8 cellular contexts compared by ENCODE assay signal in the genomic region with DNA sequence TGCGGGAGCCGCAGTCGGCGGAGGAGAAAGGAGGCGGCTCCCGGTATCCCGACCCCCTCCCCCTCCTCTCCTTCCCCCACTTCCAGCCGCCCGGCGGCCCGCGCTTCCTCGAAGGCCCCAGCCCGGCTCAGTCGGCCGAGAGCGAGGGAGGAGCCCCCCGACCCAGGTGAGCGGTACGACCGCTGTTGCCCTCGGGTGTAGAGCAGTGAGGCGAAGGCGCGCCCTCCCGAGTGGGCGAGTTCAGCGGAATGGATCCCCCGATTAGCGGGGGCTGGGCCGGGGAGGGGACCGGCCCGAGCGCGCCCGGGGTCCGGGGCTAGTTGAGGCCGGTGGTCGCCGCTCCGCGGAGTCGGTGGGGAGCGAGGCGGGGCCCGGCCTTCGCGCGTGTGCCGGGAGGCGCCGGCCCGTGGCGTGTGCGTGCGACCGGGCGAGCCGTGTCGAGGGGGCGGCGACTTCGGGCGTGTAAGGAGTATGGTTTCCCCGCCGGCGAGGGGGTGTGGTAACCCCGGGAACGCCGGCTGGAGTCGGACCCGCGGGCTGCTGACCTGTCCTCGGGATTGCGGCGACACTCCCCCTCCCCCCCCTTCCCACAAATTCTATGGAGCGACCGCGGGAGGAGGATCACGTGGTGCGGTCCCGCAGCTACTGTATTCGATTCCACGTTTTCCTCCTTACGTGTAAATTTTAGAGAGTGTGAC. TPM values are rescaled to one million over a fixed set of nuclear protein-coding genes. Genes with fewer than 3 reads are reported as not detected.
DNase-seq lines count a peak whose midpoint lies in the region; ATAC-seq and TF ChIP-seq lines count a peak whose summit lies in the region.

No MANE protein-coding gene starts in this region.

- peaks cover 9% of the 10 kb centered on the region for H3K36me3 ChIP-seq in DND-41 (ENCODE audit: insufficient read depth, low read length)
- no peaks in the 10 kb centered on the region for H3K36me3 ChIP-seq in muscle layer of colon (ENCODE audit: insufficient read depth, low read length)

- H3K27me3 Mint-ChIP-seq in stimulated activated naive CD8-positive, alpha-beta T cell treated with anti-CD3 and anti-CD28 coated beads, Interleukin-15, Interleukin-2, amounts not matched to agents 100 ng/mL and 50 ng/mL, for 24 hours: peaks cover 7% of the 10 kb centered on the region

- peaks cover 31% of the 10 kb centered on the region for H3K4me1 ChIP-seq in DND-41 (ENCODE audit: insufficient read depth, low read length)
- peaks cover 49% of the 10 kb centered on the region for H3K4me1 ChIP-seq in muscle layer of colon (ENCODE audit: insufficient read depth, low read length)

- TF ChIP-seq CTCF in DND-41 (IDR thresholded peaks at IDR 0.05; ENCODE audit: borderline replicate concordance, extremely low read depth, low read length, poor library complexity, severe bottlenecking): no peak

- H3K9me3 Mint-ChIP-seq in stimulated activated naive CD8-positive, alpha-beta T cell treated with anti-CD3 and anti-CD28 coated beads, Interleukin-15, Interleukin-2, amounts not matched to agents 100 ng/mL and 50 ng/mL, for 24 hours: no peaks in the 10 kb centered on the region

- H3K4me3 ChIP-seq in DND-41 (ENCODE audit: low read depth in 1 of 2, low read length in 2 of 2) (peak overlapping the region; percentile 90 to 96), muscle layer of colon (ENCODE audit: low read depth in 1 of 2, low read length in 2 of 2) (peak overlapping the region; percentile 57 to 62)

- H3K27me3 ChIP-seq in DND-41 (ENCODE audit: insufficient read depth, low read length, poor library complexity) (peaks cover 3% of the 10 kb centered on the region), muscle layer of colon (ENCODE audit: control insufficient read depth in 1 of 2, insufficient read depth in 2 of 2, low read length in 2 of 2) (no peaks in the 10 kb centered on the region)

- no peaks in the 10 kb centered on the region for H3K36me3 Mint-ChIP-seq in stimulated activated naive CD8-positive, alpha-beta T cell treated with anti-CD3 and anti-CD28 coated beads, Interleukin-15, Interleukin-2, amounts not matched to agents 100 ng/mL and 50 ng/mL, for 24 hours (ENCODE audit: low read depth)

- H2AFZ ChIP-seq in DND-41 (ENCODE audit: low read depth, low read length): peak overlapping the region; percentile 97

- H3K9me3 ChIP-seq in DND-41 (ENCODE audit: insufficient read depth, low read length, severe bottlenecking): no peaks in the 10 kb centered on the region
- H3K9me3 ChIP-seq in muscle layer of colon (ENCODE audit: low read length): no peaks in the 10 kb centered on the region

- peak overlapping the region; percentile 88 for H3K4me2 ChIP-seq in DND-41 (ENCODE audit: insufficient read depth, low read length)

- H3K4me1 Mint-ChIP-seq in stimulated activated naive CD8-positive, alpha-beta T cell treated with anti-CD3 and anti-CD28 coated beads, Interleukin-15, Interleukin-2, amounts not matched to agents 100 ng/mL and 50 ng/mL, for 24 hours (ENCODE audit: low read depth): peaks cover 22% of the 10 kb centered on the region

- peaks cover 54% of the 10 kb centered on the region for H3K79me2 ChIP-seq in DND-41 (ENCODE audit: insufficient read depth, low read length)

- no peak for DNase-seq in DND-41
- peak; percentile 29 for DNase-seq in H4 (ENCODE audit: low spot score)
- peak; percentile 35 for DNase-seq in NCI-H1092 treated with DMSO at 0.1 percent for 48 hours (lab: John Stamatoyannopoulos, UW)
- DNase-seq in activated CD8-positive, alpha-beta memory T cell treated with anti-CD3 and anti-CD28 coated beads, Interleukin-2, amount 50 U/mL, for 48 hours: peak; percentile 71
- DNase-seq in epithelial cell of prostate (ENCODE audit: low read depth, low spot score): no peak
- DNase-seq in NCI-H1436 treated with DMSO at 0.1 percent for 48 hours (lab: John Stamatoyannopoulos, UW): no peak

- peak overlapping the region; percentile 90 for H3K27ac Mint-ChIP-seq in stimulated activated naive CD8-positive, alpha-beta T cell treated with anti-CD3 and anti-CD28 coated beads, Interleukin-15, Interleukin-2, amounts not matched to agents 100 ng/mL and 50 ng/mL, for 24 hours

- H3K27ac ChIP-seq in DND-41 (ENCODE audit: low read length) (peak overlapping the region; percentile 83), epithelial cell of prostate (peak overlapping the region; percentile 75), muscle layer of colon (ENCODE audit: low read depth, low read length) (peak overlapping the region; percentile 84)

- H3K4me3 Mint-ChIP-seq in stimulated activated naive CD8-positive, alpha-beta T cell treated with anti-CD3 and anti-CD28 coated beads, Interleukin-15, Interleukin-2, amounts not matched to agents 100 ng/mL and 50 ng/mL, for 24 hours: peak overlapping the region; percentile 84

- peak overlapping the region; percentile 97 for H3K9ac ChIP-seq in DND-41 (ENCODE audit: low read depth, low read length)
- peak overlapping the region; percentile 53 for H3K9ac ChIP-seq in muscle layer of colon (ENCODE audit: low read length)

- peak; percentile 50 for ATAC-seq in DND-41 (ENCODE audit: insufficient read depth, low read depth)

- peaks cover 17% of the 10 kb centered on the region; the same call in 1 of the 2 replicates for H4K20me1 ChIP-seq in DND-41 (ENCODE audit: insufficient read depth, low read length)

RNA-seq across cellular contexts. Expression of gene RIMKLB, which starts 0.5 kb away (rescaled TPM):
- total RNA-seq in H4 (2014; rRNA removed; shearing (Covaris generic)): 15.9 and 18.6 TPM in 2 replicates

RNA-seq across cellular contexts. Expression of gene MFAP5, which starts 35.7 kb away (rescaled TPM):
- not detected in 2 replicates for total RNA-seq in H4 (2014; rRNA removed; shearing (Covaris generic))

Comparison
In these comparisons a context has a peak if more than half of its experiments do, and no peak if none do; other contexts are left out.
1. DNase-seq: peak in H4 (single experiment), NCI-H1092 treated with DMSO at 0.1 percent for 48 hours (single experiment) and activated CD8-positive, alpha-beta memory T cell treated with anti-CD3 and anti-CD28 coated beads, Interleukin-2, amount 50 U/mL, for 48 hours (single experiment); none in DND-41 (single experiment), epithelial cell of prostate (single experiment) and NCI-H1436 treated with DMSO at 0.1 percent for 48 hours (single experiment).
2. Peak in every context shown above with its lines, with median percentiles within 50 percentile points of each other: H3K27ac ChIP-seq.